Comparison of ENCODE assay signal across 25 cellular contexts in the genomic region with DNA sequence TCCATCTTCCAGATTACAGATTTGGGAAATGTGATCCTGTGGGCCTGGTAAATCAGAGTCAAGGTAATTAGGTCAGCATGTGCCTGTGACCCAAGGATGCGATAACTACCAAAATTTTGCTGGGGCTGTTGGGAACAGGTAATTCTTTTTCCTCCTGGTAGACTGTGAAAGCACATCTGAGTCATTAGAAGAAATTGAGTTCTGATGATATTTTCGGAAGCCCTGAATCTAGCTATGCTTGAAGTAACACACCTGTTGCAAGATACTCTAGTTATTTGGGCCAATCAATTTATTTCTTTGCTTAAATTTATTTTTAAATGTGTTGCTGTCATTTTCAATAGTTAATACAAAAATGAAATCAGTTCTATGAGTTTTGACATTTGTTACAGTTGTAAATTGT.
DNase-seq lines count a peak whose midpoint lies in the region; ATAC-seq, FAIRE-seq and TF ChIP-seq lines count a peak whose summit lies in the region.
"Had no signal": no experiment of that assay in that cellular context is flagged by ENCODE, and none has a peak within 500 bp of the region (broad histone marks: within the 10 kb centered on the region; RNA-seq: fewer than 3 reads in every experiment).

No MANE protein-coding gene starts in this region.

- H3K27ac ChIP-seq in A549 (no peak overlapping the region), endothelial cell of umbilical vein (ENCODE audit: insufficient read depth, low read depth, low read length) (no peak overlapping the region)
- H3K27ac ChIP-seq: 22Rv1; BLaER1 treated with 17β-estradiol and CSF1 and Interleukin-3, amounts not matched to agents 10 nM and 100 nM; GM23248 had no signal

- H3K4me2 ChIP-seq in A549 (no peak overlapping the region), endothelial cell of umbilical vein (ENCODE audit: insufficient read depth, low read length) (no peak overlapping the region)
- H3K4me2 ChIP-seq: BLaER1 treated with 17β-estradiol and CSF1 and Interleukin-3, amounts not matched to agents 10 nM and 100 nM had no signal

- FAIRE-seq in A549 (lab: Jason Lieb, UNC), result peak; percentile 86
- FAIRE-seq in endothelial cell of umbilical vein (lab: Jason Lieb, UNC), result peak; percentile 70
- FAIRE-seq: A204.1, D721Med, GM12878, H1 had no signal

- no peak overlapping the region for H2AFZ ChIP-seq in endothelial cell of umbilical vein (ENCODE audit: low read depth, low read length)
- H2AFZ ChIP-seq: GM23248 had no signal

- POLR2A ChIA-PET in A549 (lab: Yijun Ruan, JAX) (no interaction called here), endothelial cell of umbilical vein (lab: Charles Lee) (no interaction called here)

- DNase-seq in A549 (ENCODE audit: low read depth in 1 of 2, low spot score in 1 of 2), result no peak
- no peak for DNase-seq in endothelial cell of umbilical vein (ENCODE audit: low read depth, low spot score)
- no peak for DNase-seq in Right ventricle myocardium superior
- DNase-seq: ACHN; AML-193; BE2C; CD4-positive, alpha-beta T cell; CD8-positive, alpha-beta memory T cell; DMS 273 treated with DMSO at 0.1 percent for 48 hours; DMS79; EL; GDM1; GM23248; H7; HCEC 1CT had no signal

- no peaks in the 10 kb centered on the region for H3K4me1 ChIP-seq in A549
- H3K4me1 ChIP-seq in endothelial cell of umbilical vein (ENCODE audit: control insufficient read depth, extremely low read depth, insufficient read depth, low read length), result no peaks in the 10 kb centered on the region
- H3K4me1 ChIP-seq: BE2C; BLaER1 treated with 17β-estradiol and CSF1 and Interleukin-3, amounts not matched to agents 10 nM and 100 nM had no signal

- no peak overlapping the region for H3K4me3 ChIP-seq in A549
- no peak overlapping the region for H3K4me3 ChIP-seq in endothelial cell of umbilical vein (replicated peaks in 1 of 3; ENCODE audit: insufficient read depth in 1 of 3, low read depth in 1 of 3, low read length in 3 of 3)
- H3K4me3 ChIP-seq: BLaER1 treated with 17β-estradiol and CSF1 and Interleukin-3, amounts not matched to agents 10 nM and 100 nM; GM12878; GM23248 had no signal

- H3K9me3 ChIP-seq in A549 (no peaks in the 10 kb centered on the region), endothelial cell of umbilical vein (replicated peaks; ENCODE audit: control insufficient read depth, insufficient read depth, low read length) (no peaks in the 10 kb centered on the region)
- H3K9me3 ChIP-seq: BE2C had no signal

- no peaks in the 10 kb centered on the region for H4K20me1 ChIP-seq in endothelial cell of umbilical vein (replicated peaks; ENCODE audit: control insufficient read depth, extremely low read depth, insufficient read depth, low read length)
- H4K20me1 ChIP-seq: BLaER1 treated with 17β-estradiol and CSF1 and Interleukin-3, amounts not matched to agents 10 nM and 100 nM had no signal

- H3K9ac ChIP-seq in endothelial cell of umbilical vein (replicated peaks; ENCODE audit: extremely low read depth, insufficient read depth, low read length), result no peak overlapping the region
- H3K9ac ChIP-seq: BLaER1 treated with 17β-estradiol and CSF1 and Interleukin-3, amounts not matched to agents 10 nM and 100 nM; GM23248 had no signal

- no peaks in the 10 kb centered on the region for H3K27me3 ChIP-seq in endothelial cell of umbilical vein (ENCODE audit: control insufficient read depth in 2 of 2, insufficient read depth in 2 of 2, low read length in 2 of 2)
- H3K27me3 ChIP-seq: BE2C had no signal

- ATAC-seq in A549 (no peak), HG02759 (IDR thresholded peaks at IDR 0.05; ENCODE audit: unreplicated experiment) (peak; percentile 42), HG02884 (IDR thresholded peaks at IDR 0.05; ENCODE audit: unreplicated experiment) (peak; percentile 44), Right ventricle myocardium superior (ENCODE audit: poor library complexity) (no peak), GM18517 (IDR thresholded peaks at IDR 0.05; ENCODE audit: unreplicated experiment) (no peak), HG03045 (IDR thresholded peaks at IDR 0.05; ENCODE audit: unreplicated experiment) (no peak)

- TF ChIP-seq CTCF in A549 (IDR thresholded peaks at IDR 0.05), result no peak
- TF ChIP-seq CTCF in endothelial cell of umbilical vein (IDR thresholded peaks at IDR 0.05; ENCODE audit: extremely low read depth in 1 of 2, insufficient read depth in 1 of 2, low read depth in 1 of 2, low read length in 2 of 2), result no peak

- no peak for TF ChIP-seq POLR2A in A549 (IDR thresholded peaks at IDR 0.05; ENCODE audit: low read length)
- no peak for TF ChIP-seq POLR2A in endothelial cell of umbilical vein (IDR thresholded peaks at IDR 0.05; ENCODE audit: low read depth, low read length)

- CTCF ChIA-PET in A549 (lab: Yijun Ruan, JAX) (no interaction called here), endothelial cell of umbilical vein (lab: Charles Lee) (no interaction called here)

- intact Hi-C loops in endothelial cell of umbilical vein (cut with micrococcal nuclease), result no loop called here
- intact Hi-C loops in Right ventricle myocardium superior (cut with DNase I), result no loop called here

- dilution Hi-C loops in endothelial cell of umbilical vein (cut with MboI; ENCODE audit: extremely low pct_ligation_motif_present, low sequenced_read_pairs), result no loop called here

- TF ChIP-seq RAD21 in A549 (conservative IDR thresholded peaks at IDR 0.05 in 1 of 2, IDR thresholded peaks at IDR 0.05 in 1 of 2), result no peak

- H3K36me3 ChIP-seq in endothelial cell of umbilical vein (ENCODE audit: control insufficient read depth in 2 of 2, extremely low read depth in 1 of 2, insufficient read depth in 2 of 2, low read length in 2 of 2), result no peaks in the 10 kb centered on the region
- H3K36me3 ChIP-seq: BE2C; BLaER1 treated with 17β-estradiol and CSF1 and Interleukin-3, amounts not matched to agents 10 nM and 100 nM had no signal

- H3K79me2 ChIP-seq in endothelial cell of umbilical vein (ENCODE audit: control insufficient read depth, insufficient read depth, low read length), result no peaks in the 10 kb centered on the region

- WGBS in A549 (ENCODE audit: missing lambda C conversion rate), result 65% methylated on average over 2 of the region's 2 CpGs

- no peak for TF ChIP-seq EP300 in A549 (IDR thresholded peaks at IDR 0.05)

- no peaks in the 10 kb centered on the region for H3K9me1 ChIP-seq in endothelial cell of umbilical vein (replicated peaks; ENCODE audit: control insufficient read depth, extremely low read depth, insufficient read depth, low read length)

- BruUV-seq in endothelial cell of umbilical vein (replicated peaks; lab: Mats Ljungman, UMichigan), result no TSS peak

TF ChIP-seq in A549, 52 proteins besides CTCF, POLR2A, EP300 and RAD21 (continues in another document):
- TF ChIP-seq TP53 (CRISPR knock-in tag; IDR thresholded peaks at IDR 0.05) (no peak), HEYL (CRISPR knock-in tag; IDR thresholded peaks at IDR 0.05) (no peak)
- TF ChIP-seq, protein P1, sequence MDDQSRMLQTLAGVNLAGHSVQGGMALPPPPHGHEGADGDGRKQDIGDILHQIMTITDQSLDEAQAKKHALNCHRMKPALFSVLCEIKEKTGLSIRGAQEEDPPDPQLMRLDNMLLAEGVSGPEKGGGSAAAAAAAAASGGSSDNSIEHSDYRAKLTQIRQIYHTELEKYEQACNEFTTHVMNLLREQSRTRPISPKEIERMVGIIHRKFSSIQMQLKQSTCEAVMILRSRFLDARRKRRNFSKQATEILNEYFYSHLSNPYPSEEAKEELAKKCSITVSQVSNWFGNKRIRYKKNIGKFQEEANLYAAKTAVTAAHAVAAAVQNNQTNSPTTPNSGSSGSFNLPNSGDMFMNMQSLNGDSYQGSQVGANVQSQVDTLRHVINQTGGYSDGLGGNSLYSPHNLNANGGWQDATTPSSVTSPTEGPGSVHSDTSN (IDR thresholded peaks at IDR 0.05), result no peak
- TF ChIP-seq, protein P2, sequence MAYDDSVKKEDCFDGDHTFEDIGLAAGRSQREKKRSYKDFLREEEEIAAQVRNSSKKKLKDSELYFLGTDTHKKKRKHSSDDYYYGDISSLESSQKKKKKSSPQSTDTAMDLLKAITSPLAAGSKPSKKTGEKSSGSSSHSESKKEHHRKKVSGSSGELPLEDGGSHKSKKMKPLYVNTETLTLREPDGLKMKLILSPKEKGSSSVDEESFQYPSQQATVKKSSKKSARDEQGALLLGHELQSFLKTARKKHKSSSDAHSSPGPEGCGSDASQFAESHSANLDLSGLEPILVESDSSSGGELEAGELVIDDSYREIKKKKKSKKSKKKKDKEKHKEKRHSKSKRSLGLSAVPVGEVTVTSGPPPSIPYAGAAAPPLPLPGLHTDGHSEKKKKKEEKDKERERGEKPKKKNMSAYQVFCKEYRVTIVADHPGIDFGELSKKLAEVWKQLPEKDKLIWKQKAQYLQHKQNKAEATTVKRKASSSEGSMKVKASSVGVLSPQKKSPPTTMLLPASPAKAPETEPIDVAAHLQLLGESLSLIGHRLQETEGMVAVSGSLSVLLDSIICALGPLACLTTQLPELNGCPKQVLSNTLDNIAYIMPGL (CRISPR knock-in tag; IDR thresholded peaks at IDR 0.05; ENCODE audit: borderline replicate concordance), result no peak

TF ChIP-seq in endothelial cell of umbilical vein, 7 proteins besides CTCF, POLR2A, EP300 and RAD21:
- TF ChIP-seq POLR2AphosphoS5 (IDR thresholded peaks at IDR 0.05; ENCODE audit: insufficient read depth, low read depth, low read length) (no peak), MAX (IDR thresholded peaks at IDR 0.05; ENCODE audit: insufficient read depth, insufficient read length) (no peak), FOS (IDR thresholded peaks at IDR 0.05; ENCODE audit: borderline replicate concordance, insufficient read depth, low read length) (no peak), GATA2 (IDR thresholded peaks at IDR 0.05; ENCODE audit: insufficient read depth, insufficient read length, low read depth, low read length) (no peak)

Comparison
In these comparisons a context has a peak if more than half of its experiments do, and no peak if none do; other contexts are left out.
1. ATAC-seq: peak in HG02759 (single experiment) and HG02884 (single experiment); none in A549 (0 of 2), Right ventricle myocardium superior (single experiment), GM18517 (single experiment) and HG03045 (single experiment).